Comparison of ENCODE assay signal across 8 cellular contexts in the genomic region with DNA sequence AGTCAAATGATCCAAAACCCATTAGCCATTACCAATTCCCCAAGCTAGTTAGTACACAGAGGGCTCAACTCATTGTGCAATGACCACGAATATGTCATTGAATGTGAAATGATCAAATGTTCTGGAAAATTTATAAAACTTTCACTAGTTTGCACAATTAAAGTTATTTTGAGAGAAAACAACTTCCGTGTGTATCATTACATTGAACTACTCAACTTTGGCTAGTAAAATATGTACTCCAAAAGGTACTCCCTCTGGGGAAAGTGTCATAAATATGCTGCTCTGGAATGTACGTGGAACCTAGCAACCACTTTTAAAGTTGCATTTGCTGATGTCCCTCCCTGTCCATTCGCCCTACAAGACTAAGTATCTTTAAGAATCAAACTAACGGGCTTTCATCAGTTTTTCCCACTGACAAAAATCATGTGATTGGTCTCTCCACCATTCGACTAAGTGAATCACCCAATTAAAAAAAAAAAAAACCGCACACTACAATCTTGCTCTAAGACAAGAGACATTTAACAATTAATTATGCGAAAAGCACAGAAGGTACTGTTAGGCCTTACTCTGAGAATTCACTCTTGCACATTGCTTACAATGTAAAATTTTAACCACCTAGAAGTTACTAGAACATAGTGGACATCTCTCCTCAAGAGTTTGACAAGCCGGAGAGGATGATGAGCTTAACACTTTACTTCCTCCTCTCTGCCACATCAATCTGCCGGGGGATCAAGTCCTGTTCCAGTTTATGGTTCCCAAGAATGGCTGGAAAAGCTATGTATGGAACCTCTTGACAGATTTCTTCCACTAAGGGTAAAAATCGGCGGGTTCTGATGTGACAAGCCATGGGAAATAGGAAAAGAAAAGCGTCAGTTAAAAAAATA. TPM values are rescaled to one million over a fixed set of nuclear protein-coding genes. Genes with fewer than 3 reads are reported as not detected.
DNase-seq lines count a peak whose midpoint lies in the region; ATAC-seq lines count a peak whose summit lies in the region.

No MANE protein-coding gene starts in this region.

- no peak for DNase-seq in activated naive CD4-positive, alpha-beta T cell treated with anti-CD3 and anti-CD28 coated beads, Interleukin-2, amount 10 ng/mL, durations not matched to agents 7 days and 5 days
- DNase-seq in activated naive CD4-positive, alpha-beta T cell treated with Interleukin-2 at 50 U/mL for 16 hours = no peak
- DNase-seq in activated CD4-positive, alpha-beta memory T cell treated with anti-CD3 and anti-CD28 coated beads for 36 hours = no peak
- no peak for DNase-seq in iPS DF 6.9 (ENCODE audit: low read depth, low spot score)
- no peak for DNase-seq in epidermal melanocyte (ENCODE audit: insufficient read length, low spot score)

- H3K27me3 ChIP-seq in iPS DF 6.9 (ENCODE audit: control insufficient read depth, insufficient read depth, low read length) = no peaks in the 10 kb centered on the region

- peak overlapping the region; percentile 97 for H3K4me3 Mint-ChIP-seq in activated naive CD4-positive, alpha-beta T cell treated with anti-CD3 and anti-CD28 coated beads, Interleukin-2, amount 10 ng/mL, durations not matched to agents 7 days and 5 days
- H3K4me3 Mint-ChIP-seq in activated CD4-positive, alpha-beta memory T cell treated with anti-CD3 and anti-CD28 coated beads for 36 hours = peak overlapping the region; percentile 93
- H3K4me3 Mint-ChIP-seq in stimulated activated memory B cell treated with anti-CD40 and anti-IgM and Interleukin-4, amounts not matched to agents 10 μg/mL and 1 μg/mL and 100 μg/mL, for 72 hours = peak overlapping the region; percentile 96

- intact Hi-C loops in activated CD4-positive, alpha-beta memory T cell treated with anti-CD3 and anti-CD28 coated beads for 36 hours (cut with micrococcal nuclease) = loop anchor here (1.0 to 10.0 kb wide), 6 partner anchors 61 to 719 kb away; a partner anchor contains a TSS

- no peaks in the 10 kb centered on the region for H3K4me1 ChIP-seq in iPS DF 6.9 (ENCODE audit: control insufficient read depth, insufficient read depth, low read length)

- H3K4me3 ChIP-seq in iPS DF 6.9 (ENCODE audit: low read length) = peak overlapping the region; percentile 92; the same call in 1 of the 2 replicates

- no peaks in the 10 kb centered on the region for H3K9me3 Mint-ChIP-seq in activated naive CD4-positive, alpha-beta T cell treated with anti-CD3 and anti-CD28 coated beads, Interleukin-2, amount 10 ng/mL, durations not matched to agents 7 days and 5 days
- H3K9me3 Mint-ChIP-seq in activated CD4-positive, alpha-beta memory T cell treated with anti-CD3 and anti-CD28 coated beads for 36 hours = no peaks in the 10 kb centered on the region
- no peaks in the 10 kb centered on the region for H3K9me3 Mint-ChIP-seq in stimulated activated memory B cell treated with anti-CD40 and anti-IgM and Interleukin-4, amounts not matched to agents 10 μg/mL and 1 μg/mL and 100 μg/mL, for 72 hours

- no peaks in the 10 kb centered on the region for H3K9me3 ChIP-seq in iPS DF 6.9 (ENCODE audit: control insufficient read depth, insufficient read depth, low read length)

- H3K36me3 ChIP-seq in iPS DF 6.9 (ENCODE audit: control insufficient read depth, insufficient read depth, low read length) = no peaks in the 10 kb centered on the region

- CTCF ChIA-PET in activated naive CD4-positive, alpha-beta T cell treated with anti-CD3 and anti-CD28 coated beads, Interleukin-2, amount 10 ng/mL, durations not matched to agents 7 days and 5 days (lab: Charles Lee) = interaction anchor here (0.6 to 3.8 kb wide), 4 partner anchors 10 to 470 kb away, joined by 3 to 16 read pairs (median 4); no protein-coding TSS in a partner anchor
- CTCF ChIA-PET in activated CD4-positive, alpha-beta memory T cell treated with anti-CD3 and anti-CD28 coated beads for 36 hours (lab: Charles Lee) = interaction anchor here (0.6 to 2.5 kb wide), 4 partner anchors 12 to 148 kb away, joined by 3 to 19 read pairs (median 10); no protein-coding TSS in a partner anchor

- no peaks in the 10 kb centered on the region for H3K27me3 Mint-ChIP-seq in activated naive CD4-positive, alpha-beta T cell treated with anti-CD3 and anti-CD28 coated beads, Interleukin-2, amount 10 ng/mL, durations not matched to agents 7 days and 5 days
- H3K27me3 Mint-ChIP-seq in activated CD4-positive, alpha-beta memory T cell treated with anti-CD3 and anti-CD28 coated beads for 36 hours = no peaks in the 10 kb centered on the region
- no peaks in the 10 kb centered on the region for H3K27me3 Mint-ChIP-seq in stimulated activated memory B cell treated with anti-CD40 and anti-IgM and Interleukin-4, amounts not matched to agents 10 μg/mL and 1 μg/mL and 100 μg/mL, for 72 hours

- peaks cover 21% of the 10 kb centered on the region for H3K36me3 Mint-ChIP-seq in activated naive CD4-positive, alpha-beta T cell treated with anti-CD3 and anti-CD28 coated beads, Interleukin-2, amount 10 ng/mL, durations not matched to agents 7 days and 5 days
- peaks cover 14% of the 10 kb centered on the region for H3K36me3 Mint-ChIP-seq in activated CD4-positive, alpha-beta memory T cell treated with anti-CD3 and anti-CD28 coated beads for 36 hours
- peaks cover under 1% of the 10 kb centered on the region for H3K36me3 Mint-ChIP-seq in stimulated activated memory B cell treated with anti-CD40 and anti-IgM and Interleukin-4, amounts not matched to agents 10 μg/mL and 1 μg/mL and 100 μg/mL, for 72 hours

- WGBS in iPS DF 6.9 (ENCODE audit: insufficient coverage, insufficient read length) = no CpG with 5 or more reads among the region's 13 CpGs

- POLR2A ChIA-PET in activated CD4-positive, alpha-beta memory T cell treated with anti-CD3 and anti-CD28 coated beads for 36 hours (lab: Charles Lee) = interaction anchor here (1.3 kb wide), 1 partner anchor 123 kb away, joined by 4 read pairs; a partner anchor contains a TSS

- ATAC-seq in stimulated activated memory B cell treated with anti-CD40 and anti-IgM and Interleukin-4, amounts not matched to agents 10 μg/mL and 1 μg/mL and 100 μg/mL, for 72 hours = no peak
- ATAC-seq in GM21360 (IDR thresholded peaks at IDR 0.05; ENCODE audit: unreplicated experiment) = no peak
- no peak for ATAC-seq in GM21526 (IDR thresholded peaks at IDR 0.05; ENCODE audit: low FRiP score, unreplicated experiment)

- H3K4me1 Mint-ChIP-seq in activated naive CD4-positive, alpha-beta T cell treated with anti-CD3 and anti-CD28 coated beads, Interleukin-2, amount 10 ng/mL, durations not matched to agents 7 days and 5 days = peaks cover 41% of the 10 kb centered on the region
- peaks cover 41% of the 10 kb centered on the region for H3K4me1 Mint-ChIP-seq in activated CD4-positive, alpha-beta memory T cell treated with anti-CD3 and anti-CD28 coated beads for 36 hours (ENCODE audit: low read depth)
- H3K4me1 Mint-ChIP-seq in stimulated activated memory B cell treated with anti-CD40 and anti-IgM and Interleukin-4, amounts not matched to agents 10 μg/mL and 1 μg/mL and 100 μg/mL, for 72 hours = peaks cover 45% of the 10 kb centered on the region

- no peak overlapping the region for H3K27ac ChIP-seq in iPS DF 6.9 (ENCODE audit: low read length)

- H3K27ac Mint-ChIP-seq in activated naive CD4-positive, alpha-beta T cell treated with anti-CD3 and anti-CD28 coated beads, Interleukin-2, amount 10 ng/mL, durations not matched to agents 7 days and 5 days = peak overlapping the region; percentile 91
- peak overlapping the region; percentile 81 for H3K27ac Mint-ChIP-seq in activated CD4-positive, alpha-beta memory T cell treated with anti-CD3 and anti-CD28 coated beads for 36 hours
- H3K27ac Mint-ChIP-seq in stimulated activated memory B cell treated with anti-CD40 and anti-IgM and Interleukin-4, amounts not matched to agents 10 μg/mL and 1 μg/mL and 100 μg/mL, for 72 hours = peak overlapping the region; percentile 96

RNA-seq across cellular contexts. Expression of a gene that starts 1.1 kb away (rescaled TPM):
- 10 to 100 TPM; 18.7 to 20.7 TPM for total RNA-seq in activated CD4-positive, alpha-beta memory T cell treated with anti-CD3 and anti-CD28 coated beads for 36 hours

RNA-seq across cellular contexts. Expression of a gene that starts 38.1 kb away (rescaled TPM):
- total RNA-seq in activated CD4-positive, alpha-beta memory T cell treated with anti-CD3 and anti-CD28 coated beads for 36 hours = not detected
